12 cellular contexts compared by ENCODE assay signal in genomic region chr9:134171316-134172197, GRCh38. TPM values are rescaled to one million over a fixed set of nuclear protein-coding genes. Genes with fewer than 3 reads are reported as not detected.
DNase-seq lines count a peak whose midpoint lies in the region; ATAC-seq, FAIRE-seq and TF ChIP-seq lines count a peak whose summit lies in the region.
"Had no signal": no experiment of that assay in that cellular context is flagged by ENCODE, and none has a peak within 500 bp of the region (broad histone marks: within the 10 kb centered on the region; RNA-seq: fewer than 3 reads in every experiment).

No MANE protein-coding gene starts in this region.

- H3K36me3 ChIP-seq in bronchial epithelial cell (ENCODE audit: control insufficient read depth, insufficient read depth, low read length) (no peaks in the 10 kb centered on the region), left lung (no peaks in the 10 kb centered on the region), tibial nerve (peaks cover 0 to 3% (median 0%) of the 10 kb centered on the region in 3 donors)

- peaks cover 7% of the 10 kb centered on the region; the same call in 1 of the 2 replicates for H3K27me3 Mint-ChIP-seq in HFFc6 (ENCODE audit: insufficient read depth)

- H3K27ac Mint-ChIP-seq in HFFc6: peak overlapping the region; percentile 89
- H3K27ac Mint-ChIP-seq: activated naive CD4-positive, alpha-beta T cell treated with anti-CD3 and anti-CD28 coated beads for 36 hours had no signal

- no peak for TF ChIP-seq POLR2A in tibial nerve (IDR thresholded peaks at IDR 0.05)

- intact Hi-C loops in left lung (cut with DNase I): loop anchor here (2.0 to 10.0 kb wide), 2 partner anchors 271 to 273 kb away; no protein-coding TSS in a partner anchor

- no peaks in the 10 kb centered on the region for H3K9me3 Mint-ChIP-seq in HFFc6

- 64 to 68% methylated on average over 23 of the region's 23 CpGs for WGBS in tibial nerve, 2 donors

- H3K9me3 ChIP-seq in left lung (peaks cover 0 to 5% of the 10 kb centered on the region in 2 donors), tibial nerve (peaks cover 0 to 6% (median 0%) of the 10 kb centered on the region in 4 donors)

- peak; percentile 44 for ATAC-seq in left lung

- no peak overlapping the region for H3K4me3 ChIP-seq in bronchial epithelial cell (ENCODE audit: low read depth, low read length)
- no peak overlapping the region for H3K4me3 ChIP-seq in left lung
- H3K4me3 ChIP-seq in tibial nerve: no peak overlapping the region

- H3K27ac ChIP-seq in left lung (peak overlapping the region; percentile 26 to 28), tibial nerve (peak overlapping the region; percentile 35 to 81 (median 66))

- H3K27me3 ChIP-seq in bronchial epithelial cell (ENCODE audit: control insufficient read depth, insufficient read depth, low read length) (peaks cover 4% of the 10 kb centered on the region), left lung (peaks cover 0 to 22% of the 10 kb centered on the region in 2 donors), tibial nerve (peaks cover 0 to 14% of the 10 kb centered on the region in 2 donors)

- no peak for FAIRE-seq in bronchial epithelial cell (lab: Jason Lieb, UNC)

- no peaks in the 10 kb centered on the region for H3K36me3 Mint-ChIP-seq in HFFc6 (ENCODE audit: low read depth)

- DNase-seq in HFFc6 (peak; percentile 71), bronchial epithelial cell (ENCODE audit: low read depth) (peak; percentile 14), left lung (no peak), tibial nerve (ENCODE audit: low spot score in 2 of 2) (peak; percentile 55 to 61), NCI-H146 treated with DMSO at 0.1 percent for 48 hours (lab: John Stamatoyannopoulos, UW; ENCODE audit: unreplicated experiment) (no peak), SKM-1 (lab: John Stamatoyannopoulos, UW; ENCODE audit: unreplicated experiment) (no peak)
- no peak for DNase-seq in activated T-cell treated with anti-CD3 and anti-CD28 coated beads, Interleukin-2, amount 50 U/mL, for 1 hour
- no peak for DNase-seq in activated CD4-positive, CD25-positive, alpha-beta regulatory T cell (lab: John Stamatoyannopoulos, UW)
- DNase-seq: activated naive CD4-positive, alpha-beta T cell treated with anti-CD3 and anti-CD28 coated beads for 36 hours; NCI-H510A; stimulated activated CD4-positive, alpha-beta T cell treated with anti-CD3 and anti-CD28 coated beads, Interleukin-1b, Interleukin-23, amount 100 ng/mL, for 48 hours; stimulated activated naive CD4-positive, alpha-beta T cell treated with Interleukin-2 at 50 U/mL for 16 hours had no signal

- TF ChIP-seq EP300 in tibial nerve (IDR thresholded peaks at IDR 0.05): peak in 1 of 2 donors; percentile 11

- TF ChIP-seq CTCF in HFFc6 (IDR thresholded peaks at IDR 0.05): no peak
- TF ChIP-seq CTCF in bronchial epithelial cell (IDR thresholded peaks at IDR 0.05; ENCODE audit: insufficient read depth, low read length, severe bottlenecking): no peak
- no peak for TF ChIP-seq CTCF in left lung (IDR thresholded peaks at IDR 0.05)
- TF ChIP-seq CTCF in tibial nerve (IDR thresholded peaks at IDR 0.05): no peak

- peaks cover 13 to 43% of the 10 kb centered on the region in 2 donors for H3K4me1 ChIP-seq in left lung
- peaks cover 0 to 30% (median 24%) of the 10 kb centered on the region in 4 donors for H3K4me1 ChIP-seq in tibial nerve

- H3K4me1 Mint-ChIP-seq in HFFc6 (ENCODE audit: low read depth): peaks cover 13% of the 10 kb centered on the region

- peak overlapping the region; percentile 50 for H3K4me3 Mint-ChIP-seq in HFFc6
- H3K4me3 Mint-ChIP-seq: activated naive CD4-positive, alpha-beta T cell treated with anti-CD3 and anti-CD28 coated beads for 36 hours had no signal

RNA-seq across cellular contexts. Expression of gene RNU6ATAC, which starts 7.2 kb away (rescaled TPM):
- total RNA-seq in HFFc6 (2021; fragmentation: NEBNext Ultra II Directional; extraction: Animal tissue kit (Norgen Biotek cat#: 25700)): 100 to 1,000 TPM in 4 of 6 experiments, 10 to 100 TPM in 2; 23.5 to 228 (median 130) TPM
- not detected in 2 replicates for total RNA-seq in bronchial epithelial cell
- 100 to 1,000 TPM; 105 to 106 TPM for total RNA-seq in left lung
- not detected for total RNA-seq in tibial nerve

RNA-seq across cellular contexts. Expression of gene WDR5, which starts 35.7 kb away (rescaled TPM):
- total RNA-seq in HFFc6 (2021; fragmentation: NEBNext Ultra II Directional; extraction: Animal tissue kit (Norgen Biotek cat#: 25700)): 10 to 100 TPM; 24.6 to 31.1 (median 26.8) TPM
- total RNA-seq in bronchial epithelial cell: 16.1 TPM in 2 replicates
- total RNA-seq in left lung: 10 to 100 TPM; 23.7 to 32.2 TPM
- total RNA-seq in tibial nerve: 10 to 100 TPM; 16.4 to 32.7 (median 24.5) TPM

Comparison
In these comparisons a context has a peak if more than half of its experiments do, and no peak if none do; other contexts are left out.
1. DNase-seq: peak in HFFc6 (single experiment), bronchial epithelial cell (single experiment) and tibial nerve (2 of 2); none in left lung (0 of 2), activated T-cell treated with anti-CD3 and anti-CD28 coated beads, Interleukin-2, amount 50 U/mL, for 1 hour (single experiment), activated CD4-positive, CD25-positive, alpha-beta regulatory T cell (0 of 4), NCI-H146 treated with DMSO at 0.1 percent for 48 hours (single experiment) and SKM-1 (single experiment).
2. RNA of gene RNU6ATAC, which starts 7.2 kb away (total RNA-seq): 23.5 to 228 TPM in HFFc6 and 105 to 106 TPM in left lung; not detected in bronchial epithelial cell and not detected in tibial nerve; every median in the first group is over 10 times any median in the second.